1 cellular context compared by ENCODE assay signal in the genomic region with DNA sequence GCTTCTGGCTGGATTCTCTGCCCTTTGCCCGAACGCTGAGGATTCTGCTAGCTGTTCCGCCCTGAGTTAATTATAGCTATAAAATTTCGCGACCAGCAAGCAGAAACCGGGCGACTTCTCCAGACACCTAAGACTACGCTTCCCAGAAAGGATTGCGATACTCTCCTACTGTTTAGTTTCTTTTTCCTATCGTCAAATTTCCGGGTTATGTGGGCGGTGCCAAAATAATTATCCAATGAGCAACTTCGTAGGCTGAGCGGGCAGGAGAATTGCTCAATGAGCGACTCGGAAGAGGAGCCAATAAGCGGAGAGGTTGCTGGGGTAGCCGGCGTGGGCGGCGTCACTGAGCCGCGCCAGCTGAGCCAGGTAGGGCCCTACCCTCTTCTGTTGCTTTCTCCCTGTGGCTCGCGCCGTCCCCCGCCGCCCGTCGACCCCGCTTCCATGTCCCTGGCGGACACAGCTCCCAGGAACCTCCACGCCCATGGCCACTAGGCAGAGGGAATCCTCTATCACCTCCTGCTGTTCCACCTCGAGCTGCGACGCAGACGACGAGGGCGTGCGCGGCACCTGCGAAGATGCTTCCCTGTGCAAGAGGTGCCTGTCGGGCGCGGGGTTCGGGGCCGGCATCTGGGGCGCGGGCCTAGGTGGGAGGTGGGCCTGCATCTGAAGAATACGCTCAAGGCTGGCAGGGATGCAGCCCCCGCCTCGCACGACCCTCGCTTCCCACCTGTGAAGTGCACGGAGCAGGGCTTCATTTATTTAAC.
TF ChIP-seq lines count a peak whose summit lies in the region.

TSS of gene LCMT1 (plus strand) at position 340 of the 764 bp plus-strand sequence. CDS start at position 482, 142 bp downstream.

TF ChIP-seq in GM12878, 131 proteins besides CTCF, POLR2A, EP300 and RAD21 (continued from another document and continues in another):
- TF ChIP-seq IRF3 (IDR thresholded peaks at IDR 0.05) (peak; percentile 86), SMAD5 (IDR thresholded peaks at IDR 0.05; ENCODE audit: low read depth) (peak; percentile 37; the same call in 1 of the 2 replicates), GABPA (IDR thresholded peaks at IDR 0.05; ENCODE audit: low read depth) (peak; percentile 89), RFX5 (IDR thresholded peaks at IDR 0.05; ENCODE audit: low read depth, low read length) (peak; percentile 59; the same call in 1 of the 2 replicates), SIX5 (IDR thresholded peaks at IDR 0.05; ENCODE audit: low read depth, low read length, severe bottlenecking) (peak; percentile 76), BHLHE40 (IDR thresholded peaks at IDR 0.05; ENCODE audit: borderline replicate concordance in 1 of 2, low read depth in 2 of 2, low read length in 1 of 2) (peak; percentile 18 to 54; a peak in 2 of 4 replicates), SMC3 (IDR thresholded peaks at IDR 0.05; ENCODE audit: borderline replicate concordance, low read length) (0 out of 2 replicates have a peak, but pooled peaks have one; percentile 3), ASH2L (IDR thresholded peaks at IDR 0.05; ENCODE audit: borderline replicate concordance, low read depth) (0 out of 2 replicates have a peak, but pooled peaks have one; percentile 53), HDGF (IDR thresholded peaks at IDR 0.05) (no peak), ATF3 (IDR thresholded peaks at IDR 0.05; ENCODE audit: borderline replicate concordance, extremely low read depth, low read depth, low read length) (no peak), IRF4 (IDR thresholded peaks at IDR 0.05; ENCODE audit: low read depth, low read length) (no peak), ZNF687 (IDR thresholded peaks at IDR 0.05) (no peak), RCOR1 (conservative IDR thresholded peaks at IDR 0.05; ENCODE audit: low read depth, low read length) (0 out of 2 replicates have a peak, but pooled peaks have one; percentile 35), TCF3 (IDR thresholded peaks at IDR 0.05; ENCODE audit: borderline replicate concordance, insufficient read depth, low read depth, low read length) (no peak), ZNF24 (IDR thresholded peaks at IDR 0.05) (no peak), DPF2 (IDR thresholded peaks at IDR 0.05) (no peak; the same call in 1 of the 2 replicates), BRCA1 (IDR thresholded peaks at IDR 0.05; ENCODE audit: low read depth, low read length) (no peak), USF1 (IDR thresholded peaks at IDR 0.05; ENCODE audit: borderline replicate concordance, extremely low read length, insufficient read depth, low read depth, low read length) (no peak), MYB (IDR thresholded peaks at IDR 0.05; ENCODE audit: borderline replicate concordance, low read depth, low read length) (no peak), ZNF207 (IDR thresholded peaks at IDR 0.05; ENCODE audit: borderline replicate concordance) (no peak), RB1 (IDR thresholded peaks at IDR 0.05; ENCODE audit: borderline replicate concordance) (peak; percentile 36; the same call in 1 of the 2 replicates), CHD2 (IDR thresholded peaks at IDR 0.05; ENCODE audit: borderline replicate concordance, low read depth, low read length) (peak; percentile 92), SREBF1 (IDR thresholded peaks at IDR 0.05; ENCODE audit: low read length) (peak; percentile 75), RUNX3 (IDR thresholded peaks at IDR 0.05; ENCODE audit: low read length) (0 out of 2 replicates have a peak, but pooled peaks have one; percentile 7), STAT3 (IDR thresholded peaks at IDR 0.05; ENCODE audit: low read depth, low read length) (no peak), PKNOX1 (IDR thresholded peaks at IDR 0.05) (peak; percentile 99), ESRRA (IDR thresholded peaks at IDR 0.05; ENCODE audit: low read length) (0 out of 2 replicates have a peak, but pooled peaks have one; percentile 58), JUNB (IDR thresholded peaks at IDR 0.05) (no peak), IKZF1 (conservative IDR thresholded peaks at IDR 0.05) (peak; percentile 84), NKRF (conservative IDR thresholded peaks at IDR 0.05) (peak; percentile 87), SMAD1 (IDR thresholded peaks at IDR 0.05; ENCODE audit: low read depth, partially characterized antibody) (no peak), ATF7 (IDR thresholded peaks at IDR 0.05; ENCODE audit: low read depth) (no peak), BCL11A (IDR thresholded peaks at IDR 0.05; ENCODE audit: low read depth, low read length) (no peak), NRF1 (conservative IDR thresholded peaks at IDR 0.05; ENCODE audit: low read depth, low read length) (no peak), POLR2AphosphoS2 (IDR thresholded peaks at IDR 0.05; ENCODE audit: low read depth, low read length) (peak; percentile 68; the same call in 1 of the 2 replicates), FOXK2 (IDR thresholded peaks at IDR 0.05) (0 out of 2 replicates have a peak, but pooled peaks have one; percentile 15), ZSCAN29 (IDR thresholded peaks at IDR 0.05) (no peak), WRNIP1 (IDR thresholded peaks at IDR 0.05; ENCODE audit: borderline replicate concordance, low read depth, low read length) (no peak), CHD1 (IDR thresholded peaks at IDR 0.05; ENCODE audit: low read depth, low read length) (no peak), TAF1 (IDR thresholded peaks at IDR 0.05; ENCODE audit: borderline replicate concordance, low read depth, low read length) (peak; percentile 44; the same call in 1 of the 2 replicates), SUZ12 (IDR thresholded peaks at IDR 0.05; ENCODE audit: unreplicated experiment) (no peak), MEF2A (IDR thresholded peaks at IDR 0.05; ENCODE audit: insufficient read depth, low read depth, low read length) (peak; percentile 25; the same call in 1 of the 2 replicates), KAT2A (conservative IDR thresholded peaks at IDR 0.05; ENCODE audit: control insufficient read depth, low read depth, low read length) (no peak)
- TF ChIP-seq, protein P1, sequence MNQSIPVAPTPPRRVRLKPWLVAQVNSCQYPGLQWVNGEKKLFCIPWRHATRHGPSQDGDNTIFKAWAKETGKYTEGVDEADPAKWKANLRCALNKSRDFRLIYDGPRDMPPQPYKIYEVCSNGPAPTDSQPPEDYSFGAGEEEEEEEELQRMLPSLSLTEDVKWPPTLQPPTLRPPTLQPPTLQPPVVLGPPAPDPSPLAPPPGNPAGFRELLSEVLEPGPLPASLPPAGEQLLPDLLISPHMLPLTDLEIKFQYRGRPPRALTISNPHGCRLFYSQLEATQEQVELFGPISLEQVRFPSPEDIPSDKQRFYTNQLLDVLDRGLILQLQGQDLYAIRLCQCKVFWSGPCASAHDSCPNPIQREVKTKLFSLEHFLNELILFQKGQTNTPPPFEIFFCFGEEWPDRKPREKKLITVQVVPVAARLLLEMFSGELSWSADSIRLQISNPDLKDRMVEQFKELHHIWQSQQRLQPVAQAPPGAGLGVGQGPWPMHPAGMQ (IDR thresholded peaks at IDR 0.05; ENCODE audit: borderline replicate concordance): no peak
- TF ChIP-seq, protein P2, sequence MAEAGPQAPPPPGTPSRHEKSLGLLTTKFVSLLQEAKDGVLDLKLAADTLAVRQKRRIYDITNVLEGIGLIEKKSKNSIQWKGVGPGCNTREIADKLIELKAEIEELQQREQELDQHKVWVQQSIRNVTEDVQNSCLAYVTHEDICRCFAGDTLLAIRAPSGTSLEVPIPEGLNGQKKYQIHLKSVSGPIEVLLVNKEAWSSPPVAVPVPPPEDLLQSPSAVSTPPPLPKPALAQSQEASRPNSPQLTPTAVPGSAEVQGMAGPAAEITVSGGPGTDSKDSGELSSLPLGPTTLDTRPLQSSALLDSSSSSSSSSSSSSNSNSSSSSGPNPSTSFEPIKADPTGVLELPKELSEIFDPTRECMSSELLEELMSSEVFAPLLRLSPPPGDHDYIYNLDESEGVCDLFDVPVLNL (IDR thresholded peaks at IDR 0.05; ENCODE audit: low read depth, low read length): 0 out of 2 replicates have a peak, but pooled peaks have one; percentile 46
- TF ChIP-seq, protein P3, sequence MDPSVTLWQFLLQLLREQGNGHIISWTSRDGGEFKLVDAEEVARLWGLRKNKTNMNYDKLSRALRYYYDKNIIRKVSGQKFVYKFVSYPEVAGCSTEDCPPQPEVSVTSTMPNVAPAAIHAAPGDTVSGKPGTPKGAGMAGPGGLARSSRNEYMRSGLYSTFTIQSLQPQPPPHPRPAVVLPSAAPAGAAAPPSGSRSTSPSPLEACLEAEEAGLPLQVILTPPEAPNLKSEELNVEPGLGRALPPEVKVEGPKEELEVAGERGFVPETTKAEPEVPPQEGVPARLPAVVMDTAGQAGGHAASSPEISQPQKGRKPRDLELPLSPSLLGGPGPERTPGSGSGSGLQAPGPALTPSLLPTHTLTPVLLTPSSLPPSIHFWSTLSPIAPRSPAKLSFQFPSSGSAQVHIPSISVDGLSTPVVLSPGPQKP (IDR thresholded peaks at IDR 0.05; ENCODE audit: low read depth, low read length): 0 out of 2 replicates have a peak, but pooled peaks have one; percentile 29
